In the genomic region with DNA sequence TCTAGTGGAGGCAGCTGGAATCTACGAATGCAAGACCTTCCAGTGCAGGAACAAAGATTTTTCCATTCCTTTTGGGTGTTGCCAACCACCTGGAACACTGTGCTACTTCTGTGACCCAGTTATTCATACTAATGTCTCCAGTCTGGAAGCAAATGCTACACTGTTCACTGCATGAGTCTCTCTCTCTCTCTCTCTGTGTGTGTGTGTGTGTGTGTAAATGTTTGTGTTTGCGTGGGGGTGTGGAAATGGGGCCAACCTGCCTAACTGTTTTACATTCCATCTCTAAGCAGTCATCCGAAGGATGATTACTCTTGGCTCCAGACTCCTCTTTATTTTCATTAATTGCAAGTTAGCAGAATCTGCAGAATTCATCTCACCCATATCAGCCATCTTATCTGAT, we compare ENCODE assay signal across 18 cellular contexts. TPM values are rescaled to one million over a fixed set of nuclear protein-coding genes. Genes with fewer than 3 reads are reported as not detected.
A peak's percentile ranks its signal among the peaks of the same experiment; 100 is the strongest.
DNase-seq lines count a peak whose midpoint lies in the region; ATAC-seq lines count a peak whose summit lies in the region.
"Had no signal": no experiment of that assay in that cellular context is flagged by ENCODE, and none has a peak within 500 bp of the region (broad histone marks: within the 10 kb centered on the region; RNA-seq: fewer than 3 reads in every experiment).

No MANE protein-coding gene starts in this region.

- DNase-seq in activated CD4-positive, alpha-beta T cell treated with anti-CD3 and anti-CD28 coated beads, Interleukin-2, amount 10 ng/mL, durations not matched to agents 24 days and 14 days, result peak; percentile 45
- DNase-seq in activated CD4-positive, alpha-beta T cell treated with anti-CD3 and anti-CD28 coated beads for 48 hours, result no peak
- DNase-seq in astrocyte of the hippocampus (ENCODE audit: low read depth, low spot score), result peak; percentile 63
- peak; percentile 82 for DNase-seq in iris pigment epithelial cell (ENCODE audit: low read depth)
- no peak for DNase-seq in activated T-cell treated with anti-CD3 and anti-CD28 coated beads, Interleukin-2, amount 50 U/mL, for 72 hours
- DNase-seq in cerebellar cortex (ENCODE audit: low spot score), result no peak
- no peak for DNase-seq in cortex of kidney (lab: John Stamatoyannopoulos, UW)
- DNase-seq: activated B cell treated with CpG ODN at 0.5 μM for 24 hours; activated CD8-positive, alpha-beta memory T cell treated with anti-CD3 and anti-CD28 coated beads, Interleukin-2, amount 50 U/mL, for 4 hours; activated naive CD4-positive, alpha-beta T cell; heart left ventricle; NCI-H187 treated with DMSO at 0.1 percent for 48 hours; NCI-H510A treated with DMSO at 0.1 percent for 48 hours; SW 1271 had no signal

- peaks cover 24% of the 10 kb centered on the region for H3K27me3 Mint-ChIP-seq in activated CD4-positive, alpha-beta T cell treated with anti-CD3 and anti-CD28 coated beads, Interleukin-2, amount 10 ng/mL, durations not matched to agents 24 days and 14 days
- peaks cover 50% of the 10 kb centered on the region for H3K27me3 Mint-ChIP-seq in stimulated activated memory B cell treated with anti-CD40 and anti-IgM and Interleukin-4, amounts not matched to agents 10 μg/mL and 1 μg/mL and 100 μg/mL, for 72 hours
- H3K27me3 Mint-ChIP-seq in activated T-cell treated with anti-CD3 and anti-CD28 coated beads, Interleukin-2, amount 50 U/mL, for 72 hours (ENCODE audit: low read depth), result peaks cover 47% of the 10 kb centered on the region

- H3K9me3 Mint-ChIP-seq in activated CD4-positive, alpha-beta T cell treated with anti-CD3 and anti-CD28 coated beads, Interleukin-2, amount 10 ng/mL, durations not matched to agents 24 days and 14 days, result peaks cover 11% of the 10 kb centered on the region
- H3K9me3 Mint-ChIP-seq in stimulated activated memory B cell treated with anti-CD40 and anti-IgM and Interleukin-4, amounts not matched to agents 10 μg/mL and 1 μg/mL and 100 μg/mL, for 72 hours, result peaks cover 6% of the 10 kb centered on the region
- peaks cover 7 to 10% of the 10 kb centered on the region in 2 donors for H3K9me3 Mint-ChIP-seq in activated T-cell treated with anti-CD3 and anti-CD28 coated beads, Interleukin-2, amount 50 U/mL, for 72 hours

- peaks cover 7% of the 10 kb centered on the region for H3K4me1 Mint-ChIP-seq in activated CD4-positive, alpha-beta T cell treated with anti-CD3 and anti-CD28 coated beads, Interleukin-2, amount 10 ng/mL, durations not matched to agents 24 days and 14 days
- H3K4me1 Mint-ChIP-seq in stimulated activated memory B cell treated with anti-CD40 and anti-IgM and Interleukin-4, amounts not matched to agents 10 μg/mL and 1 μg/mL and 100 μg/mL, for 72 hours, result peaks cover 9% of the 10 kb centered on the region
- H3K4me1 Mint-ChIP-seq in activated T-cell treated with anti-CD3 and anti-CD28 coated beads, Interleukin-2, amount 50 U/mL, for 72 hours (ENCODE audit: low read depth), result peaks cover 12% of the 10 kb centered on the region

- no peak for ATAC-seq in stimulated activated memory B cell treated with anti-CD40 and anti-IgM and Interleukin-4, amounts not matched to agents 10 μg/mL and 1 μg/mL and 100 μg/mL, for 72 hours
- ATAC-seq in activated T-cell treated with anti-CD3 and anti-CD28 coated beads, Interleukin-2, amount 50 U/mL, for 72 hours (replicated peaks in 1 of 2), result no peak
- ATAC-seq: heart left ventricle, left lobe of liver had no signal

- intact Hi-C loops in activated CD4-positive, alpha-beta T cell treated with anti-CD3 and anti-CD28 coated beads, Interleukin-2, amount 10 ng/mL, durations not matched to agents 24 days and 14 days (cut with micrococcal nuclease), result loop anchor here (5.0 kb wide), 2 partner anchors 81 to 191 kb away; a partner anchor contains a TSS

- H3K4me3 Mint-ChIP-seq in activated CD4-positive, alpha-beta T cell treated with anti-CD3 and anti-CD28 coated beads, Interleukin-2, amount 10 ng/mL, durations not matched to agents 24 days and 14 days, result no peak overlapping the region
- H3K4me3 Mint-ChIP-seq in stimulated activated memory B cell treated with anti-CD40 and anti-IgM and Interleukin-4, amounts not matched to agents 10 μg/mL and 1 μg/mL and 100 μg/mL, for 72 hours, result no peak overlapping the region
- no peak overlapping the region for H3K4me3 Mint-ChIP-seq in activated T-cell treated with anti-CD3 and anti-CD28 coated beads, Interleukin-2, amount 50 U/mL, for 72 hours
- H3K4me3 Mint-ChIP-seq: activated B cell treated with CpG ODN at 0.5 μM for 24 hours had no signal

- H3K36me3 Mint-ChIP-seq in activated CD4-positive, alpha-beta T cell treated with anti-CD3 and anti-CD28 coated beads, Interleukin-2, amount 10 ng/mL, durations not matched to agents 24 days and 14 days (ENCODE audit: low read depth), result no peaks in the 10 kb centered on the region
- peaks cover 6% of the 10 kb centered on the region for H3K36me3 Mint-ChIP-seq in stimulated activated memory B cell treated with anti-CD40 and anti-IgM and Interleukin-4, amounts not matched to agents 10 μg/mL and 1 μg/mL and 100 μg/mL, for 72 hours
- peaks cover 8 to 11% of the 10 kb centered on the region in 2 donors for H3K36me3 Mint-ChIP-seq in activated T-cell treated with anti-CD3 and anti-CD28 coated beads, Interleukin-2, amount 50 U/mL, for 72 hours (ENCODE audit: insufficient read depth in 2 of 2)

- no peak overlapping the region for H3K27ac Mint-ChIP-seq in activated CD4-positive, alpha-beta T cell treated with anti-CD3 and anti-CD28 coated beads, Interleukin-2, amount 10 ng/mL, durations not matched to agents 24 days and 14 days
- no peak overlapping the region for H3K27ac Mint-ChIP-seq in stimulated activated memory B cell treated with anti-CD40 and anti-IgM and Interleukin-4, amounts not matched to agents 10 μg/mL and 1 μg/mL and 100 μg/mL, for 72 hours
- no peak overlapping the region for H3K27ac Mint-ChIP-seq in activated T-cell treated with anti-CD3 and anti-CD28 coated beads, Interleukin-2, amount 50 U/mL, for 72 hours
- H3K27ac Mint-ChIP-seq: activated B cell treated with CpG ODN at 0.5 μM for 24 hours had no signal

RNA-seq across cellular contexts. Expression of a gene that starts 29.9 kb away (rescaled TPM):
- 199 and 203 TPM in 2 replicates for total RNA-seq in activated CD4-positive, alpha-beta T cell treated with anti-CD3 and anti-CD28 coated beads, Interleukin-2, amount 10 ng/mL, durations not matched to agents 24 days and 14 days
- 100 to 1,000 TPM; 108 to 132 TPM for total RNA-seq in activated T-cell treated with anti-CD3 and anti-CD28 coated beads, Interleukin-2, amount 50 U/mL, for 72 hours

RNA-seq across cellular contexts. Expression of a gene that starts 49.4 kb away (rescaled TPM):
- total RNA-seq in activated CD4-positive, alpha-beta T cell treated with anti-CD3 and anti-CD28 coated beads, Interleukin-2, amount 10 ng/mL, durations not matched to agents 24 days and 14 days, result not detected in 2 replicates
- not detected for total RNA-seq in activated T-cell treated with anti-CD3 and anti-CD28 coated beads, Interleukin-2, amount 50 U/mL, for 72 hours
- total RNA-seq: activated B cell treated with CpG ODN at 0.5 μM for 24 hours, breast epithelium, heart left ventricle, left lobe of liver, posterior vena cava had no signal

RNA-seq across cellular contexts. Expression of a gene that starts 54.0 kb away (rescaled TPM):
- total RNA-seq in activated CD4-positive, alpha-beta T cell treated with anti-CD3 and anti-CD28 coated beads, Interleukin-2, amount 10 ng/mL, durations not matched to agents 24 days and 14 days, result not detected in 2 replicates
- not detected for total RNA-seq in activated T-cell treated with anti-CD3 and anti-CD28 coated beads, Interleukin-2, amount 50 U/mL, for 72 hours
- total RNA-seq: activated B cell treated with CpG ODN at 0.5 μM for 24 hours, left lobe of liver, posterior vena cava had no signal

RNA-seq across cellular contexts. Expression of a gene that starts 56.9 kb away (rescaled TPM):
- total RNA-seq in activated CD4-positive, alpha-beta T cell treated with anti-CD3 and anti-CD28 coated beads, Interleukin-2, amount 10 ng/mL, durations not matched to agents 24 days and 14 days, result not detected in 2 replicates
- not detected for total RNA-seq in activated T-cell treated with anti-CD3 and anti-CD28 coated beads, Interleukin-2, amount 50 U/mL, for 72 hours
- total RNA-seq: activated B cell treated with CpG ODN at 0.5 μM for 24 hours, breast epithelium, left lobe of liver had no signal

Comparison
In these comparisons a context has a peak if more than half of its experiments do, and no peak if none do; other contexts are left out.
1. DNase-seq: peak in activated CD4-positive, alpha-beta T cell treated with anti-CD3 and anti-CD28 coated beads, Interleukin-2, amount 10 ng/mL, durations not matched to agents 24 days and 14 days (single experiment), astrocyte of the hippocampus (single experiment) and iris pigment epithelial cell (single experiment); none in activated CD4-positive, alpha-beta T cell treated with anti-CD3 and anti-CD28 coated beads for 48 hours (single experiment), activated T-cell treated with anti-CD3 and anti-CD28 coated beads, Interleukin-2, amount 50 U/mL, for 72 hours (0 of 2), cerebellar cortex (single experiment) and cortex of kidney (single experiment).